ENCODE assay signal across 13 cellular contexts in the genomic region with DNA sequence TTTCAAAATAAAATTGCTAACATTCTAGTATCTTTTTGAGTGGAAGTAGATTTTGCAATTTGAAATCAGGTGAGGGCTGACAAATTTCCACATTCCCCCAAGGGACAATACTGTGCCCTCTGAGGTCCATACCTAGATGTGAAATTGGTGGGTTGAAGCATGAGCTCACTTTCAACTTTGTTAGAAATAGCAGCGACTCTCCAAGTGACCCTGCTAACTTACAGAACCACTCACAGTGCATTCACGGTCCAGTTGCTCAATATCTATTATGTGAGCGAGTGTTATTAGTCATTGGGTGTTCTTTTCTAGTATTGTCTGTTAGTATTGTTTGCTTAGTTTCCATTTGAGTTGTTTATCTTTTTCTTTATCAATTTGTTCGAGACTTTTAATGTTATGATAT. TPM values are rescaled to one million over a fixed set of nuclear protein-coding genes. Genes with fewer than 3 reads are reported as not detected.
DNase-seq lines count a peak whose midpoint lies in the region; ATAC-seq and TF ChIP-seq lines count a peak whose summit lies in the region.
"Had no signal": no experiment of that assay in that cellular context is flagged by ENCODE, and none has a peak within 500 bp of the region (broad histone marks: within the 10 kb centered on the region; RNA-seq: fewer than 3 reads in every experiment).

No MANE protein-coding gene starts in this region.

- no peak overlapping the region for H2AFZ ChIP-seq in mammary epithelial cell (ENCODE audit: low read depth, low read length)

- no peak overlapping the region for H3K4me3 ChIP-seq in mammary epithelial cell (replicated peaks in 1 of 3; ENCODE audit: insufficient read depth in 1 of 3, low read depth in 2 of 3, low read length in 3 of 3)
- no peak overlapping the region for H3K4me3 ChIP-seq in HAP-1
- no peak overlapping the region for H3K4me3 ChIP-seq in dorsolateral prefrontal cortex

- intact Hi-C loops in mammary epithelial cell (cut with micrococcal nuclease) = no loop called here
- intact Hi-C loops in dorsolateral prefrontal cortex (cut with DNase I) = loop anchor here in 1 of 2 donors (10.0 kb wide), 1 partner anchor 349 kb away; no protein-coding TSS in a partner anchor

- ATAC-seq in GM21367 (IDR thresholded peaks at IDR 0.05; ENCODE audit: unreplicated experiment) = peak; percentile 76
- ATAC-seq in HG03064 (IDR thresholded peaks at IDR 0.05; ENCODE audit: low read depth, unreplicated experiment) = peak; percentile 79

- H3K27me3 ChIP-seq in mammary epithelial cell (ENCODE audit: insufficient read depth, low read length) (peaks cover 8% of the 10 kb centered on the region), HAP-1 (ENCODE audit: low read depth) (no peaks in the 10 kb centered on the region), dorsolateral prefrontal cortex (peaks cover 0 to 10% (median 0%) of the 10 kb centered on the region in 45 donors)

- no peak for TF ChIP-seq CTCF in GM13976 (IDR thresholded peaks at IDR 0.05; ENCODE audit: borderline replicate concordance, control extremely low read depth, extremely low read depth, insufficient read depth, missing control alignments)
- no peak for TF ChIP-seq CTCF in mammary epithelial cell (conservative IDR thresholded peaks at IDR 0.05 in 1 of 2, IDR thresholded peaks at IDR 0.05 in 1 of 2; ENCODE audit: extremely low read depth in 1 of 2, insufficient read depth in 1 of 2, low read depth in 1 of 2, low read length in 2 of 2)
- TF ChIP-seq CTCF in dorsolateral prefrontal cortex (IDR thresholded peaks at IDR 0.05 in 54 of 56, conservative IDR thresholded peaks at IDR 0.05 in 2 of 56; ENCODE audit: low read depth in 1 of 56, partially characterized antibody in 56 of 56) = no peak

- in situ Hi-C loops in GM13976 (cut with MboI; ENCODE audit: low sequenced_read_pairs, unreplicated experiment) (no loop called here), mammary epithelial cell (cut with MboI; ENCODE audit: low sequenced_read_pairs in 2 of 2) (no loop called here), HAP-1 (cut with MboI; ENCODE audit: low sequenced_read_pairs) (no loop called here)

- CTCF ChIA-PET in mammary epithelial cell (lab: Charles Lee; ENCODE audit: low non-redundant PET) = no interaction called here

- no peak overlapping the region for H3K27ac ChIP-seq in mammary epithelial cell (ENCODE audit: insufficient read depth, low read depth, low read length)
- no peak overlapping the region for H3K27ac ChIP-seq in dorsolateral prefrontal cortex
- H3K27ac ChIP-seq: C4-2B had no signal

- H3K36me3 ChIP-seq in mammary epithelial cell (ENCODE audit: insufficient read depth, low read length) = no peaks in the 10 kb centered on the region
- no peaks in the 10 kb centered on the region for H3K36me3 ChIP-seq in HAP-1 (replicated peaks)

- no peaks in the 10 kb centered on the region for H4K20me1 ChIP-seq in mammary epithelial cell (ENCODE audit: insufficient read depth, low read length)

- H3K4me1 ChIP-seq in mammary epithelial cell (ENCODE audit: insufficient read depth, low read length) = no peaks in the 10 kb centered on the region
- no peaks in the 10 kb centered on the region for H3K4me1 ChIP-seq in HAP-1

- no peak overlapping the region for H3K9ac ChIP-seq in mammary epithelial cell (ENCODE audit: insufficient read depth, low read length)

- DNase-seq in GM13976 (ENCODE audit: low spot score) = peak; percentile 68
- DNase-seq in mammary epithelial cell = peak; percentile 66
- DNase-seq in HAP-1 (ENCODE audit: low spot score in 2 of 2) = no peak
- no peak for DNase-seq in dorsolateral prefrontal cortex
- DNase-seq in SKM-1 treated with dmso at 0.1 percent for 144 hours (lab: John Stamatoyannopoulos, UW; ENCODE audit: unreplicated experiment) = no peak
- DNase-seq in stimulated activated CD4-positive, alpha-beta T cell treated with anti-CD3 and anti-CD28 coated beads, Interleukin-4, amount 100 ng/mL, for 1 hour = no peak
- DNase-seq: NCI-H1694 had no signal

- dilution Hi-C loops in mammary epithelial cell (cut with HindIII; ENCODE audit: low sequenced_read_pairs) = no loop called here

- H3K9me3 ChIP-seq in mammary epithelial cell (replicated peaks; ENCODE audit: insufficient read depth, low read length) (no peaks in the 10 kb centered on the region), HAP-1 (no peaks in the 10 kb centered on the region)

- WGBS in mammary epithelial cell (ENCODE audit: low coverage, missing lambda C conversion rate) = 25% methylated on average over 4 of the region's 4 CpGs

- H3K79me2 ChIP-seq in mammary epithelial cell (ENCODE audit: insufficient read depth, low read length) = no peaks in the 10 kb centered on the region

- no peak overlapping the region for H3K4me2 ChIP-seq in mammary epithelial cell (ENCODE audit: insufficient read depth, low read depth, low read length)

- BruUV-seq in mammary epithelial cell (replicated peaks; lab: Mats Ljungman, UMichigan) = no TSS peak

RNA-seq across cellular contexts. Expression of a gene that starts 53.6 kb away (rescaled TPM):
- not detected for total RNA-seq in mammary epithelial cell
- polyA plus RNA-seq in mammary epithelial cell = not detected
- not detected for polyA minus RNA-seq in mammary epithelial cell
- total RNA-seq in dorsolateral prefrontal cortex = not detected
- total RNA-seq: dermis microvascular lymphatic vessel endothelial cell; progenitor cell of endocrine pancreas; T-helper 1 cell treated with Interleukin-12 subunit alpha and Interleukin-12 subunit beta and Interleukin-4 antibody, amounts not matched to agents 30 ng/mL and 1 ng/mL, for 36 hours had no signal

Comparison
In these comparisons a context has a peak if more than half of its experiments do, and no peak if none do; other contexts are left out.
1. DNase-seq: peak in GM13976 (single experiment) and mammary epithelial cell (single experiment); none in HAP-1 (0 of 2), dorsolateral prefrontal cortex (0 of 10), SKM-1 treated with dmso at 0.1 percent for 144 hours (single experiment) and stimulated activated CD4-positive, alpha-beta T cell treated with anti-CD3 and anti-CD28 coated beads, Interleukin-4, amount 100 ng/mL, for 1 hour (single experiment).